Comparison of ENCODE assay signal across 9 cellular contexts in genomic region chr18:59918320-59918755, GRCh38. TPM values are rescaled to one million over a fixed set of nuclear protein-coding genes. Genes with fewer than 3 reads are reported as not detected.
DNase-seq lines count a peak whose midpoint lies in the region; ATAC-seq and TF ChIP-seq lines count a peak whose summit lies in the region.
"Had no signal": no experiment of that assay in that cellular context is flagged by ENCODE, and none has a peak within 500 bp of the region (broad histone marks: within the 10 kb centered on the region; RNA-seq: fewer than 3 reads in every experiment).

No MANE protein-coding gene starts in this region.

- H3K9me3 Mint-ChIP-seq in glutamatergic neuron (ENCODE audit: unreplicated experiment) = peaks cover 2% of the 10 kb centered on the region
- no peaks in the 10 kb centered on the region for H3K9me3 Mint-ChIP-seq in stimulated activated memory B cell treated with anti-CD40 and anti-IgM and Interleukin-4, amounts not matched to agents 10 μg/mL and 1 μg/mL and 100 μg/mL, for 72 hours
- H3K9me3 Mint-ChIP-seq in stimulated activated effector memory CD8-positive, alpha-beta T cell treated with anti-CD3 and anti-CD28 coated beads, Interleukin-12 subunit alpha, Interleukin-12 subunit beta, amount 100 ng/mL, for 72 hours = no peaks in the 10 kb centered on the region
- H3K9me3 Mint-ChIP-seq: central memory CD8-positive, alpha-beta T cell had no signal

- peaks cover 3% of the 10 kb centered on the region for H3K27me3 Mint-ChIP-seq in glutamatergic neuron (ENCODE audit: unreplicated experiment)
- H3K27me3 Mint-ChIP-seq in stimulated activated memory B cell treated with anti-CD40 and anti-IgM and Interleukin-4, amounts not matched to agents 10 μg/mL and 1 μg/mL and 100 μg/mL, for 72 hours = no peaks in the 10 kb centered on the region
- H3K27me3 Mint-ChIP-seq: central memory CD8-positive, alpha-beta T cell had no signal

- H3K4me3 Mint-ChIP-seq in glutamatergic neuron (ENCODE audit: unreplicated experiment) = no peak overlapping the region
- peak overlapping the region; percentile 63 for H3K4me3 Mint-ChIP-seq in stimulated activated memory B cell treated with anti-CD40 and anti-IgM and Interleukin-4, amounts not matched to agents 10 μg/mL and 1 μg/mL and 100 μg/mL, for 72 hours
- no peak overlapping the region for H3K4me3 Mint-ChIP-seq in stimulated activated effector memory CD8-positive, alpha-beta T cell treated with anti-CD3 and anti-CD28 coated beads, Interleukin-12 subunit alpha, Interleukin-12 subunit beta, amount 100 ng/mL, for 72 hours
- H3K4me3 Mint-ChIP-seq: central memory CD8-positive, alpha-beta T cell had no signal

- ATAC-seq in stimulated activated memory B cell treated with anti-CD40 and anti-IgM and Interleukin-4, amounts not matched to agents 10 μg/mL and 1 μg/mL and 100 μg/mL, for 72 hours = peak; percentile 86
- no peak for ATAC-seq in stimulated activated effector memory CD8-positive, alpha-beta T cell treated with anti-CD3 and anti-CD28 coated beads, Interleukin-12 subunit alpha, Interleukin-12 subunit beta, amount 100 ng/mL, for 72 hours

- no peaks in the 10 kb centered on the region for H3K9me3 ChIP-seq in MG63

- POLR2A ChIA-PET in HEK293T (lab: Yijun Ruan, JAX) = interaction anchor here (1.0 to 2.8 kb wide), 4 partner anchors 12 to 18 kb away, joined by 4 to 27 read pairs (median 7); partner anchors contain the start of gene PMAIP1

- peaks cover 12% of the 10 kb centered on the region for H3K4me1 Mint-ChIP-seq in glutamatergic neuron (ENCODE audit: low read depth, unreplicated experiment)
- H3K4me1 Mint-ChIP-seq in stimulated activated memory B cell treated with anti-CD40 and anti-IgM and Interleukin-4, amounts not matched to agents 10 μg/mL and 1 μg/mL and 100 μg/mL, for 72 hours = peaks cover 43% of the 10 kb centered on the region
- peaks cover 20% of the 10 kb centered on the region for H3K4me1 Mint-ChIP-seq in stimulated activated effector memory CD8-positive, alpha-beta T cell treated with anti-CD3 and anti-CD28 coated beads, Interleukin-12 subunit alpha, Interleukin-12 subunit beta, amount 100 ng/mL, for 72 hours

- TF ChIP-seq CTCF in glutamatergic neuron (IDR thresholded peaks at IDR 0.05; ENCODE audit: partially characterized antibody, unreplicated experiment) = no peak

- DNase-seq in activated CD8-positive, alpha-beta memory T cell treated with anti-CD3 and anti-CD28 coated beads for 24 hours = peak; percentile 59
- DNase-seq in activated CD8-positive, alpha-beta memory T cell treated with anti-CD3 and anti-CD28 coated beads, Interleukin-2, amount 50 U/mL, for 48 hours = no peak
- DNase-seq in HEK293T (ENCODE audit: extremely low spot score) (peak; percentile 24), MG63 (peak; percentile 89), SK-N-DZ (ENCODE audit: low spot score) (peak; percentile 65), glutamatergic neuron (peak; percentile 33)
- DNase-seq in stimulated activated effector memory CD8-positive, alpha-beta T cell treated with anti-CD3 and anti-CD28 coated beads, Interleukin-12 subunit alpha, Interleukin-12 subunit beta, amount 100 ng/mL, for 72 hours (ENCODE audit: low spot score in 2 of 2) = no peak

- H3K36me3 ChIP-seq in MG63 = no peaks in the 10 kb centered on the region

- CTCF ChIA-PET in HEK293T (lab: Yijun Ruan, JAX) = no interaction called here

- no peak overlapping the region for H3K4me3 ChIP-seq in MG63

- no peaks in the 10 kb centered on the region for H3K36me3 Mint-ChIP-seq in glutamatergic neuron (ENCODE audit: unreplicated experiment)
- no peaks in the 10 kb centered on the region for H3K36me3 Mint-ChIP-seq in stimulated activated memory B cell treated with anti-CD40 and anti-IgM and Interleukin-4, amounts not matched to agents 10 μg/mL and 1 μg/mL and 100 μg/mL, for 72 hours
- peaks cover 12% of the 10 kb centered on the region for H3K36me3 Mint-ChIP-seq in stimulated activated effector memory CD8-positive, alpha-beta T cell treated with anti-CD3 and anti-CD28 coated beads, Interleukin-12 subunit alpha, Interleukin-12 subunit beta, amount 100 ng/mL, for 72 hours

- peak overlapping the region; percentile 56 for H3K27ac Mint-ChIP-seq in glutamatergic neuron (ENCODE audit: unreplicated experiment)
- H3K27ac Mint-ChIP-seq in stimulated activated memory B cell treated with anti-CD40 and anti-IgM and Interleukin-4, amounts not matched to agents 10 μg/mL and 1 μg/mL and 100 μg/mL, for 72 hours = peak overlapping the region; percentile 87
- no peak overlapping the region for H3K27ac Mint-ChIP-seq in stimulated activated effector memory CD8-positive, alpha-beta T cell treated with anti-CD3 and anti-CD28 coated beads, Interleukin-12 subunit alpha, Interleukin-12 subunit beta, amount 100 ng/mL, for 72 hours

- no peaks in the 10 kb centered on the region for H3K27me3 ChIP-seq in MG63

TF ChIP-seq in HEK293T, 16 proteins besides CTCF, POLR2A, EP300 and RAD21:
- no peak for TF ChIP-seq FOXK2 (IDR thresholded peaks at IDR 0.05)
- no peak for TF ChIP-seq FOXA1 (IDR thresholded peaks at IDR 0.05)
- no peak for TF ChIP-seq ARNT (IDR thresholded peaks at IDR 0.05)
- TF ChIP-seq ELF4 (IDR thresholded peaks at IDR 0.05) = no peak
TF ChIP-seq in HEK293T: peak in this region for 0.

RNA-seq across cellular contexts. Expression of gene PMAIP1, which starts 18.5 kb away (rescaled TPM):
- total RNA-seq in MG63 (2014; rRNA removed; shearing (Covaris generic); ENCODE audit: low replicate concordance) = 14.1 and 17.6 TPM in 2 replicates
- polyA plus RNA-seq in SK-N-DZ (2014; cell fraction: cytosol; rRNA removed) = 52.4 and 54.7 TPM in 2 replicates
- 19.4 and 33.2 TPM in 2 replicates for polyA plus RNA-seq in SK-N-DZ (2014; cell fraction: nucleus; rRNA removed)
- 12.6 TPM for total RNA-seq in glutamatergic neuron (ENCODE audit: unreplicated experiment)

Comparison
In these comparisons a context has a peak if more than half of its experiments do, and no peak if none do; other contexts are left out.
1. DNase-seq: peak in activated CD8-positive, alpha-beta memory T cell treated with anti-CD3 and anti-CD28 coated beads for 24 hours (single experiment), HEK293T (single experiment), MG63 (single experiment), SK-N-DZ (single experiment) and glutamatergic neuron (single experiment); none in activated CD8-positive, alpha-beta memory T cell treated with anti-CD3 and anti-CD28 coated beads, Interleukin-2, amount 50 U/mL, for 48 hours (single experiment) and stimulated activated effector memory CD8-positive, alpha-beta T cell treated with anti-CD3 and anti-CD28 coated beads, Interleukin-12 subunit alpha, Interleukin-12 subunit beta, amount 100 ng/mL, for 72 hours (0 of 2).